Comparison of ENCODE assay signal across 27 cellular contexts in the genomic region with DNA sequence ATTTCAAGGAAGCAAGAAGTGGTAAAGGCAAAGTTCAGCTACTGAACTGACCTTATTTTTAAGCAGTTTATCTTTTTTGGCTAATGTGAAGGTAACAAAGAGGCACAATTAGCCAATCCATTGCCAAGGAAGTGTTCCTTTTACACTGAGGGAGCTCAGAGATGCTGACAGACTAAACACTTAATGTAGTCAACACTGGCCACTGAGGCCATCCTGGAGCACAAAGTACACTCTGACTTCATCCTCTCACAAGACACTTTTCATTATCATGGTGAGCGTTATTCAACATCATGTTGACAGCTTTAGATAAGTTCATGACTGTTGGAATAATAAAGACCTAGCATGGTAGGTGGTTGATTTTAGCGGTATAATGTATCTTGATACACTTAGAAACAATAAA.
"Had no signal": no experiment of that assay in that cellular context is flagged by ENCODE, and none has a peak within 500 bp of the region (broad histone marks: within the 10 kb centered on the region; RNA-seq: fewer than 3 reads in every experiment).

No MANE protein-coding gene starts in this region.

- H3K4me1 Mint-ChIP-seq: nephron progenitor cell; stimulated activated effector memory CD8-positive, alpha-beta T cell treated with anti-CD3 and anti-CD28 coated beads, Interleukin-12 subunit alpha, Interleukin-12 subunit beta, amount 100 ng/mL, for 72 hours; stimulated activated naive B cell treated with anti-CD40 and anti-IgM and Interleukin-4, amounts not matched to agents 10 μg/mL and 1 μg/mL and 100 μg/mL, for 72 hours had no signal

- H3K36me3 ChIP-seq: neutrophil, pancreas, prostate gland, right atrium auricular region, right lobe of liver, sigmoid colon, stomach, thoracic aorta, thyroid gland, tibial nerve, upper lobe of left lung, vagina had no signal

- H3K27ac ChIP-seq: neutrophil, pancreas, prostate gland, right atrium auricular region, right lobe of liver, sigmoid colon, stomach, thoracic aorta, thyroid gland, tibial nerve, upper lobe of left lung, vagina had no signal

- H3K9me3 Mint-ChIP-seq: nephron progenitor cell had no signal

- H3K4me3 ChIP-seq: pancreas, prostate gland, right atrium auricular region, right lobe of liver, sigmoid colon, stomach, thoracic aorta, thyroid gland, tibial nerve, upper lobe of left lung, vagina had no signal

- H3K27ac Mint-ChIP-seq: natural killer cell treated with Interleukin-12 subunit alpha and Interleukin-12 subunit beta and Interleukin-15 and Interleukin-18, amount 100 ng/mL, for 72 hours; nephron progenitor cell; stimulated activated effector memory CD8-positive, alpha-beta T cell treated with anti-CD3 and anti-CD28 coated beads, Interleukin-12 subunit alpha, Interleukin-12 subunit beta, amount 100 ng/mL, for 72 hours; stimulated activated naive B cell treated with anti-CD40 and anti-IgM and Interleukin-4, amounts not matched to agents 10 μg/mL and 1 μg/mL and 100 μg/mL, for 72 hours; stimulated activated naive CD8-positive, alpha-beta T cell treated with anti-CD3 and anti-CD28 coated beads, Interleukin-15, Interleukin-2, amounts not matched to agents 100 ng/mL and 50 ng/mL, for 24 hours had no signal

- H3K27me3 Mint-ChIP-seq: natural killer cell treated with Interleukin-12 subunit alpha and Interleukin-12 subunit beta and Interleukin-15 and Interleukin-18, amount 100 ng/mL, for 72 hours; stimulated activated naive B cell treated with anti-CD40 and anti-IgM and Interleukin-4, amounts not matched to agents 10 μg/mL and 1 μg/mL and 100 μg/mL, for 72 hours; stimulated activated naive CD8-positive, alpha-beta T cell treated with anti-CD3 and anti-CD28 coated beads, Interleukin-15, Interleukin-2, amounts not matched to agents 100 ng/mL and 50 ng/mL, for 24 hours had no signal

- DNase-seq: nephron progenitor cell; nucleus accumbens; pancreas; retina; right lobe of liver; sigmoid colon; small intestine; stimulated activated CD4-positive, alpha-beta T cell treated with anti-CD3 and anti-CD28 coated beads, Interleukin-15, amount 100 ng/mL, for 24 hours; stimulated activated CD4-positive, alpha-beta T cell treated with anti-CD3 and anti-CD28 coated beads, Interleukin-2, amount 100 ng/mL, for 24 hours; stimulated activated CD4-positive, alpha-beta T cell treated with anti-CD3 and anti-CD28 coated beads, Interleukin-2, amount 100 ng/mL, for 48 hours; stimulated activated CD4-positive, alpha-beta T cell treated with anti-CD3 and anti-CD28 coated beads, Interleukin-4, amount 100 ng/mL, for 24 hours; stimulated activated naive B cell treated with anti-CD40 and anti-IgM and Interleukin-4, amounts not matched to agents 10 μg/mL and 1 μg/mL and 100 μg/mL, for 72 hours; stimulated activated naive CD4-positive, alpha-beta T cell treated with Interleukin-2 at 50 U/mL for 16 hours; stomach; thyroid gland; trophoblast cell; upper lobe of left lung had no signal

- H3K9me3 ChIP-seq: neutrophil, pancreas, prostate gland, right atrium auricular region, right lobe of liver, sigmoid colon, stomach, thoracic aorta, thyroid gland, tibial nerve, upper lobe of left lung, vagina had no signal

- H3K4me1 ChIP-seq: pancreas, prostate gland, right atrium auricular region, right lobe of liver, sigmoid colon, stomach, thyroid gland, tibial nerve, upper lobe of left lung, vagina had no signal

- H3K36me3 Mint-ChIP-seq: natural killer cell treated with Interleukin-12 subunit alpha and Interleukin-12 subunit beta and Interleukin-15 and Interleukin-18, amount 100 ng/mL, for 72 hours; stimulated activated effector memory CD8-positive, alpha-beta T cell treated with anti-CD3 and anti-CD28 coated beads, Interleukin-12 subunit alpha, Interleukin-12 subunit beta, amount 100 ng/mL, for 72 hours; stimulated activated naive B cell treated with anti-CD40 and anti-IgM and Interleukin-4, amounts not matched to agents 10 μg/mL and 1 μg/mL and 100 μg/mL, for 72 hours had no signal

- H3K4me3 Mint-ChIP-seq: natural killer cell treated with Interleukin-12 subunit alpha and Interleukin-12 subunit beta and Interleukin-15 and Interleukin-18, amount 100 ng/mL, for 72 hours; nephron progenitor cell; neural crest cell; stimulated activated effector memory CD8-positive, alpha-beta T cell treated with anti-CD3 and anti-CD28 coated beads, Interleukin-12 subunit alpha, Interleukin-12 subunit beta, amount 100 ng/mL, for 72 hours; stimulated activated naive B cell treated with anti-CD40 and anti-IgM and Interleukin-4, amounts not matched to agents 10 μg/mL and 1 μg/mL and 100 μg/mL, for 72 hours; stimulated activated naive CD8-positive, alpha-beta T cell treated with anti-CD3 and anti-CD28 coated beads, Interleukin-15, Interleukin-2, amounts not matched to agents 100 ng/mL and 50 ng/mL, for 24 hours had no signal

- H3K27me3 ChIP-seq: neutrophil, pancreas, right atrium auricular region, right lobe of liver, sigmoid colon, stomach, thyroid gland, tibial nerve, upper lobe of left lung, vagina had no signal

- ATAC-seq: natural killer cell treated with Interleukin-12 subunit alpha and Interleukin-12 subunit beta and Interleukin-15 and Interleukin-18, amount 100 ng/mL, for 72 hours; pancreas; right lobe of liver; stimulated activated effector memory CD8-positive, alpha-beta T cell treated with anti-CD3 and anti-CD28 coated beads, Interleukin-12 subunit alpha, Interleukin-12 subunit beta, amount 100 ng/mL, for 72 hours; stimulated activated naive B cell treated with anti-CD40 and anti-IgM and Interleukin-4, amounts not matched to agents 10 μg/mL and 1 μg/mL and 100 μg/mL, for 72 hours had no signal
